21 cellular contexts compared by ENCODE assay signal in genomic region chr1:194280463-194280862, GRCh38.
"Had no signal": no experiment of that assay in that cellular context is flagged by ENCODE, and none has a peak within 500 bp of the region (broad histone marks: within the 10 kb centered on the region; RNA-seq: fewer than 3 reads in every experiment).

No MANE protein-coding gene starts in this region.

- H3K4me3 Mint-ChIP-seq: activated naive CD8-positive, alpha-beta T cell treated with anti-CD3 and anti-CD28 coated beads for 36 hours had no signal

- H3K36me3 ChIP-seq: prostate gland, tibial artery had no signal

- H3K27ac ChIP-seq: dorsolateral prefrontal cortex, prostate gland, tibial artery, VCaP had no signal

- DNase-seq: activated CD4-positive, alpha-beta T cell treated with anti-CD3 and anti-CD28 coated beads for 1 hour; activated CD8-positive, alpha-beta memory T cell treated with anti-CD3 and anti-CD28 coated beads for 24 hours; activated CD8-positive, alpha-beta memory T cell treated with anti-CD3 and anti-CD28 coated beads, Interleukin-2, amount 50 U/mL, for 48 hours; activated gamma-delta T cell treated with Interleukin-2 at 50 U/mL for 16 hours; activated naive CD8-positive, alpha-beta T cell treated with anti-CD3 and anti-CD28 coated beads for 36 hours; amniotic stem cell; dorsolateral prefrontal cortex; erythroblast; foreskin melanocyte; glutamatergic neuron; hippocampal formation; mesenchymal stem cell; naive thymus-derived CD4-positive, alpha-beta T cell; right cardiac atrium; stimulated activated CD4-positive, alpha-beta T cell treated with anti-CD3 and anti-CD28 coated beads, Interleukin-2, amount 100 ng/mL, for 24 hours; stimulated activated naive CD8-positive, alpha-beta T cell treated with anti-CD3 and anti-CD28 coated beads, Interleukin-15, Interleukin-2, amounts not matched to agents 100 U/mL and 50 U/mL, for 24 hours; substantia nigra; T-helper 2 cell; tibial artery had no signal

- ATAC-seq: naive thymus-derived CD4-positive, alpha-beta T cell; right cardiac atrium; stimulated activated naive CD8-positive, alpha-beta T cell treated with anti-CD3 and anti-CD28 coated beads, Interleukin-15, Interleukin-2, amounts not matched to agents 100 U/mL and 50 U/mL, for 24 hours had no signal

- H3K27me3 Mint-ChIP-seq: activated naive CD8-positive, alpha-beta T cell treated with anti-CD3 and anti-CD28 coated beads for 36 hours; naive thymus-derived CD4-positive, alpha-beta T cell had no signal

- H3K4me1 ChIP-seq: prostate gland, tibial artery had no signal

- H3K27me3 ChIP-seq: dorsolateral prefrontal cortex, tibial artery had no signal

- H3K9me3 ChIP-seq: prostate gland, tibial artery had no signal

- H3K27ac Mint-ChIP-seq: activated naive CD8-positive, alpha-beta T cell treated with anti-CD3 and anti-CD28 coated beads for 36 hours had no signal

- H3K4me3 ChIP-seq: dorsolateral prefrontal cortex, prostate gland, tibial artery had no signal
